In the genomic region with DNA sequence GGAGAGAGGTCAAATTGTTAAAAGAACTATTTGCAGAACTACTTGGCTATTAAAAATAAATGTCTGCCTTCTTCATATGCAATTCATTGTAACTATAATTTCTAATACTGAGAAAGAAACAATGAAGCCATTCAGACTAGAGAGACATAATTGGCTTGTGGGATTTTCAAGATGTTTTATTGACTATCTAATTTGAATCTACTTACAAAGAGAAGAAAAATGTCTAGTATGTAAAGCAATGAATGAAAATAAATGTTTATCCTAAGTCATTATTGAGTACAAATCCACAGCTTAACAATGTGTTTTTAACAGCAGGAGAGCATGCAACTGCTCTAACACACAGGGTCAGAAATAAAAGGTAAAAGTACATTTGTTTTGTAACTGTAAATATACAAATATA, we compare ENCODE assay signal across 1 cellular context.
TF ChIP-seq lines count a peak whose summit lies in the region.

No MANE protein-coding gene starts in this region.

TF ChIP-seq in SK-N-SH treated with all-trans-retinoic acid at 6 μM for 48 hours, 23 proteins besides CTCF, POLR2A, EP300 and RAD21 (continued from another document):
- no peak for TF ChIP-seq POU6F1 (CRISPR knock-in tag; IDR thresholded peaks at IDR 0.05; ENCODE audit: borderline replicate concordance, low read depth)
- TF ChIP-seq ZC3H10 (CRISPR knock-in tag; IDR thresholded peaks at IDR 0.05), result no peak
- TF ChIP-seq ZNF8 (CRISPR knock-in tag; IDR thresholded peaks at IDR 0.05), result no peak
- TF ChIP-seq CSDC2 (CRISPR knock-in tag; IDR thresholded peaks at IDR 0.05), result no peak
